ENCODE assay signal across 17 cellular contexts in the genomic region with DNA sequence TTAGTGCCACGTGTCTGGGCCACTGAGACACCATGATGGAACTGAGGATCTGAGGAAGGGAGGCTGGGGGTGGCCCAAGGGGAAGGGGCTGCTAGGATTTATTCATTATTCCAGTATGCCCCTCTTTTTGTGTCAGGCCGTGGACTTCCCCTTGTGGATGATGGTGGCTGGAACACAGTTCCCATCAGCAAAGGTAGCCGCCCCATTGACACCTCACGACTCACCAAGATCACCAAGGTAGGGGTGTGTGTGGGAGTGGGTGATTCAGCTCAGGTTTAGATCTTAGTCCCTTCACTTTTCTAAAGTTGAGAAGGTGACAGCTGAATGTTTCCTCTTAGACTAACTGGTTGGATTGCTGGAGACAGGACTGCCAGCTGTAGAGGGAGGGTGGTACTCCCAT. TPM values are rescaled to one million over a fixed set of nuclear protein-coding genes. Genes with fewer than 3 reads are reported as not detected.
A peak's percentile ranks its signal among the peaks of the same experiment; 100 is the strongest.
DNase-seq lines count a peak whose midpoint lies in the region; ATAC-seq and TF ChIP-seq lines count a peak whose summit lies in the region.
"Had no signal": no experiment of that assay in that cellular context is flagged by ENCODE, and none has a peak within 500 bp of the region (broad histone marks: within the 10 kb centered on the region; RNA-seq: fewer than 3 reads in every experiment).

No MANE protein-coding gene starts in this region.

- intact Hi-C loops in activated T-helper 2 cell treated with anti-CD3 and anti-CD28 coated beads, Interferon-gamma antibody, Interleukin-2, Interleukin-4, amounts not matched to agents 10 μg/mL and 5 μg/mL and 100 μg/mL, durations not matched to agents 14 hours and 24 hours and 36 hours (cut with micrococcal nuclease): no loop called here
- intact Hi-C loops in A673 (cut with micrococcal nuclease; ENCODE audit: unreplicated experiment): no loop called here

- H3K36me3 ChIP-seq in osteoblast (ENCODE audit: insufficient read depth, low read length) (peaks cover 98% of the 10 kb centered on the region), A673 (ENCODE audit: insufficient read depth, low read length, poor library complexity, severe bottlenecking) (peaks cover 100% of the 10 kb centered on the region)

- H2AFZ ChIP-seq in osteoblast (ENCODE audit: low read length): no peak overlapping the region

- H3K9me3 ChIP-seq in osteoblast (ENCODE audit: low read depth, low read length) (no peaks in the 10 kb centered on the region), A673 (ENCODE audit: low read depth, low read length, poor library complexity, severe bottlenecking) (no peaks in the 10 kb centered on the region)
- H3K9me3 ChIP-seq: BE2C, ovary, testis had no signal

- BruUV-seq in A673 (replicated peaks; lab: Mats Ljungman, UMichigan): no TSS peak

- H3K4me2 ChIP-seq in osteoblast (ENCODE audit: insufficient read depth, low read length): no peak overlapping the region

- CTCF ChIA-PET in A673 (lab: Charles Lee): no interaction called here

- H3K36me3 Mint-ChIP-seq in activated T-helper 2 cell treated with anti-CD3 and anti-CD28 coated beads, Interferon-gamma antibody, Interleukin-2, Interleukin-4, amounts not matched to agents 10 μg/mL and 5 μg/mL and 100 μg/mL, durations not matched to agents 14 hours and 24 hours and 36 hours (ENCODE audit: low read depth): peaks cover 97% of the 10 kb centered on the region

- no peak overlapping the region for H3K27ac ChIP-seq in osteoblast (ENCODE audit: low read depth, low read length)
- no peak overlapping the region for H3K27ac ChIP-seq in A673 (ENCODE audit: low read depth, low read length, poor library complexity, severe bottlenecking)
- H3K27ac ChIP-seq: ovary, testis had no signal

- H3K4me1 ChIP-seq in osteoblast (ENCODE audit: insufficient read depth, low read length) (peaks cover 6% of the 10 kb centered on the region), A673 (ENCODE audit: insufficient read depth, low read length, poor library complexity, severe bottlenecking) (no peaks in the 10 kb centered on the region)
- H3K4me1 ChIP-seq: BE2C had no signal

- ATAC-seq in stimulated activated naive CD8-positive, alpha-beta T cell treated with anti-CD3 and anti-CD28 coated beads, Interleukin-15, amount 100 ng/mL, for 72 hours: peak; percentile 70
- no peak for ATAC-seq in HG03354 (IDR thresholded peaks at IDR 0.05; ENCODE audit: poor library complexity, severe bottlenecking, unreplicated experiment)
- ATAC-seq: effector memory CD8-positive, alpha-beta T cell; left ventricle myocardium superior; WTC11 had no signal

- POLR2A ChIA-PET in A673 (lab: Charles Lee; ENCODE audit: low non-redundant PET): no interaction called here

- TF ChIP-seq CTCF in osteoblast (IDR thresholded peaks at IDR 0.05; ENCODE audit: extremely low read depth, low read depth, low read length) (no peak), A673 (conservative IDR thresholded peaks at IDR 0.05; ENCODE audit: low read depth, low read length) (no peak)

- H3K27ac Mint-ChIP-seq in activated T-helper 2 cell treated with anti-CD3 and anti-CD28 coated beads, Interferon-gamma antibody, Interleukin-2, Interleukin-4, amounts not matched to agents 10 μg/mL and 5 μg/mL and 100 μg/mL, durations not matched to agents 14 hours and 24 hours and 36 hours: peak overlapping the region; percentile 59
- H3K27ac Mint-ChIP-seq in stimulated activated naive CD8-positive, alpha-beta T cell treated with anti-CD3 and anti-CD28 coated beads, Interleukin-15, amount 100 ng/mL, for 72 hours: peak overlapping the region in 1 of 2 donors; percentile 66
- H3K27ac Mint-ChIP-seq: WTC11 had no signal

- no peak overlapping the region for H3K4me3 Mint-ChIP-seq in activated T-helper 2 cell treated with anti-CD3 and anti-CD28 coated beads, Interferon-gamma antibody, Interleukin-2, Interleukin-4, amounts not matched to agents 10 μg/mL and 5 μg/mL and 100 μg/mL, durations not matched to agents 14 hours and 24 hours and 36 hours (ENCODE audit: low read depth)
- H3K4me3 Mint-ChIP-seq in stimulated activated naive CD8-positive, alpha-beta T cell treated with anti-CD3 and anti-CD28 coated beads, Interleukin-15, amount 100 ng/mL, for 72 hours: no peak overlapping the region
- H3K4me3 Mint-ChIP-seq: effector memory CD8-positive, alpha-beta T cell; WTC11 had no signal

- no peak overlapping the region for H3K4me3 ChIP-seq in osteoblast (ENCODE audit: insufficient read depth, low read length)
- H3K4me3 ChIP-seq in A673 (ENCODE audit: low read depth, low read length, poor library complexity, severe bottlenecking): no peak overlapping the region
- H3K4me3 ChIP-seq: ovary, testis had no signal

- peaks cover 70% of the 10 kb centered on the region for H4K20me1 ChIP-seq in osteoblast (ENCODE audit: insufficient read depth, low read length)

- H3K27me3 ChIP-seq in osteoblast (ENCODE audit: insufficient read depth, low read length): no peaks in the 10 kb centered on the region
- H3K27me3 ChIP-seq in A673 (replicated peaks; ENCODE audit: insufficient read depth, low read depth, low read length, poor library complexity): no peaks in the 10 kb centered on the region
- H3K27me3 ChIP-seq: BE2C, ovary, testis had no signal

- no peaks in the 10 kb centered on the region for H3K27me3 Mint-ChIP-seq in activated T-helper 2 cell treated with anti-CD3 and anti-CD28 coated beads, Interferon-gamma antibody, Interleukin-2, Interleukin-4, amounts not matched to agents 10 μg/mL and 5 μg/mL and 100 μg/mL, durations not matched to agents 14 hours and 24 hours and 36 hours (ENCODE audit: low read depth)
- H3K27me3 Mint-ChIP-seq in stimulated activated naive CD8-positive, alpha-beta T cell treated with anti-CD3 and anti-CD28 coated beads, Interleukin-15, amount 100 ng/mL, for 72 hours: no peaks in the 10 kb centered on the region
- H3K27me3 Mint-ChIP-seq: effector memory CD8-positive, alpha-beta T cell had no signal

- no peaks in the 10 kb centered on the region for H3K9me3 Mint-ChIP-seq in activated T-helper 2 cell treated with anti-CD3 and anti-CD28 coated beads, Interferon-gamma antibody, Interleukin-2, Interleukin-4, amounts not matched to agents 10 μg/mL and 5 μg/mL and 100 μg/mL, durations not matched to agents 14 hours and 24 hours and 36 hours
- H3K9me3 Mint-ChIP-seq in stimulated activated naive CD8-positive, alpha-beta T cell treated with anti-CD3 and anti-CD28 coated beads, Interleukin-15, amount 100 ng/mL, for 72 hours: no peaks in the 10 kb centered on the region
- H3K9me3 Mint-ChIP-seq: effector memory CD8-positive, alpha-beta T cell; WTC11 had no signal

- peaks cover 17% of the 10 kb centered on the region for H3K4me1 Mint-ChIP-seq in activated T-helper 2 cell treated with anti-CD3 and anti-CD28 coated beads, Interferon-gamma antibody, Interleukin-2, Interleukin-4, amounts not matched to agents 10 μg/mL and 5 μg/mL and 100 μg/mL, durations not matched to agents 14 hours and 24 hours and 36 hours (ENCODE audit: low read depth)
- H3K4me1 Mint-ChIP-seq in stimulated activated naive CD8-positive, alpha-beta T cell treated with anti-CD3 and anti-CD28 coated beads, Interleukin-15, amount 100 ng/mL, for 72 hours: peaks cover 77% of the 10 kb centered on the region
- H3K4me1 Mint-ChIP-seq: WTC11 had no signal

- DNase-seq in stimulated activated naive CD4-positive, alpha-beta T cell treated with Interleukin-2 at 50 U/mL for 16 hours (lab: John Stamatoyannopoulos, UW): peak; percentile 55
- DNase-seq in stimulated activated naive CD4-positive, alpha-beta T cell (lab: John Stamatoyannopoulos, UW): no peak
- DNase-seq in activated T-helper 2 cell treated with anti-CD3 and anti-CD28 coated beads, Interferon-gamma antibody, Interleukin-2, Interleukin-4, amounts not matched to agents 10 μg/mL and 5 μg/mL and 100 μg/mL, durations not matched to agents 14 hours and 24 hours and 36 hours (ENCODE audit: low spot score): no peak
- DNase-seq in osteoblast (ENCODE audit: insufficient read length, low spot score, missing footprints) (peak; percentile 65), ureter (ENCODE audit: low spot score) (no peak), A673 (ENCODE audit: low spot score) (no peak)
- DNase-seq in stimulated activated naive CD8-positive, alpha-beta T cell treated with anti-CD3 and anti-CD28 coated beads, Interleukin-15, amount 100 ng/mL, for 72 hours: no peak
- DNase-seq: BE2C; DMS79; effector memory CD8-positive, alpha-beta T cell; NCI-H1092; NCI-H2171 treated with DMSO at 0.1 percent for 48 hours; ovary; testis had no signal

- peaks cover 88% of the 10 kb centered on the region for H3K79me2 ChIP-seq in osteoblast (ENCODE audit: insufficient read depth, low read length)

RNA-seq across cellular contexts. Expression of a gene that starts 11.3 kb away (rescaled TPM):
- total RNA-seq in activated T-helper 2 cell treated with anti-CD3 and anti-CD28 coated beads, Interferon-gamma antibody, Interleukin-2, Interleukin-4, amounts not matched to agents 10 μg/mL and 5 μg/mL and 100 μg/mL, durations not matched to agents 14 hours and 24 hours and 36 hours: 624 and 628 TPM in 2 replicates
- total RNA-seq in osteoblast: 215 and 245 TPM in 2 replicates
- 351 TPM for total RNA-seq in ureter
- total RNA-seq in A673 (2021): 475 and 559 TPM in 2 replicates

RNA-seq across cellular contexts. Expression of a gene that starts 11.7 kb away (rescaled TPM):
- total RNA-seq in activated T-helper 2 cell treated with anti-CD3 and anti-CD28 coated beads, Interferon-gamma antibody, Interleukin-2, Interleukin-4, amounts not matched to agents 10 μg/mL and 5 μg/mL and 100 μg/mL, durations not matched to agents 14 hours and 24 hours and 36 hours: 12.6 and 13.9 TPM in 2 replicates
- total RNA-seq in osteoblast (9.8 and 10.6 TPM in 2 replicates), ureter (13.5 TPM), A673 (2021) (15.1 and 23.2 TPM in 2 replicates)

RNA-seq across cellular contexts. Expression of a gene that starts 26.7 kb away (rescaled TPM):
- total RNA-seq in activated T-helper 2 cell treated with anti-CD3 and anti-CD28 coated beads, Interferon-gamma antibody, Interleukin-2, Interleukin-4, amounts not matched to agents 10 μg/mL and 5 μg/mL and 100 μg/mL, durations not matched to agents 14 hours and 24 hours and 36 hours: 268 and 275 TPM in 2 replicates
- 259 and 301 TPM in 2 replicates for total RNA-seq in osteoblast
- 136 TPM for total RNA-seq in ureter
- total RNA-seq in A673 (2021): 622 and 645 TPM in 2 replicates

RNA-seq across cellular contexts. Expression of a gene that starts 35.7 kb away (rescaled TPM):
- total RNA-seq in activated T-helper 2 cell treated with anti-CD3 and anti-CD28 coated beads, Interferon-gamma antibody, Interleukin-2, Interleukin-4, amounts not matched to agents 10 μg/mL and 5 μg/mL and 100 μg/mL, durations not matched to agents 14 hours and 24 hours and 36 hours: 6.9 and 9.6 TPM in 2 replicates
- total RNA-seq in osteoblast (3.2 and 4.3 TPM in 2 replicates), ureter (11.7 TPM), A673 (2021) (11.2 and 14.8 TPM in 2 replicates)

RNA-seq across cellular contexts. Expression of a gene that starts 35.8 kb away (rescaled TPM):
- 150 and 155 TPM in 2 replicates for total RNA-seq in activated T-helper 2 cell treated with anti-CD3 and anti-CD28 coated beads, Interferon-gamma antibody, Interleukin-2, Interleukin-4, amounts not matched to agents 10 μg/mL and 5 μg/mL and 100 μg/mL, durations not matched to agents 14 hours and 24 hours and 36 hours
- total RNA-seq in osteoblast: 47.4 and 61.2 TPM in 2 replicates
- 79.6 TPM for total RNA-seq in ureter
- total RNA-seq in A673 (2021): 92.1 and 92.6 TPM in 2 replicates

Comparison
In these comparisons a context has a peak if more than half of its experiments do, and no peak if none do; other contexts are left out.
1. DNase-seq: peak in stimulated activated naive CD4-positive, alpha-beta T cell treated with Interleukin-2 at 50 U/mL for 16 hours (single experiment) and osteoblast (single experiment); none in stimulated activated naive CD4-positive, alpha-beta T cell (0 of 6), activated T-helper 2 cell treated with anti-CD3 and anti-CD28 coated beads, Interferon-gamma antibody, Interleukin-2, Interleukin-4, amounts not matched to agents 10 μg/mL and 5 μg/mL and 100 μg/mL, durations not matched to agents 14 hours and 24 hours and 36 hours (single experiment), stimulated activated naive CD8-positive, alpha-beta T cell treated with anti-CD3 and anti-CD28 coated beads, Interleukin-15, amount 100 ng/mL, for 72 hours (0 of 2), ureter (single experiment) and A673 (single experiment).